ENCODE assay signal across 8 cellular contexts in genomic region chr12:122835693-122836026, GRCh38. TPM values are rescaled to one million over a fixed set of nuclear protein-coding genes. Genes with fewer than 3 reads are reported as not detected.
DNase-seq lines count a peak whose midpoint lies in the region; ATAC-seq, FAIRE-seq and TF ChIP-seq lines count a peak whose summit lies in the region.

No MANE protein-coding gene starts in this region.

- H3K27ac ChIP-seq in rectal smooth muscle tissue (ENCODE audit: low read depth, low read length): no peak overlapping the region

- H3K27me3 ChIP-seq in rectal smooth muscle tissue (ENCODE audit: control insufficient read depth, insufficient read depth, low read length): no peaks in the 10 kb centered on the region

- H3K4me1 Mint-ChIP-seq in activated T-cell treated with anti-CD3 and anti-CD28 coated beads, Interleukin-2, amount 50 U/mL, for 72 hours (ENCODE audit: low read depth): peaks cover 47% of the 10 kb centered on the region

- ATAC-seq in HG03097 (IDR thresholded peaks at IDR 0.05; ENCODE audit: low FRiP score, unreplicated experiment) (peak; percentile 41), left cardiac atrium (peak; percentile 30 to 32), HG03342 (IDR thresholded peaks at IDR 0.05; ENCODE audit: unreplicated experiment) (no peak)
- ATAC-seq in activated T-cell treated with anti-CD3 and anti-CD28 coated beads, Interleukin-2, amount 50 U/mL, for 72 hours (replicated peaks in 1 of 2): peak; percentile 64 to 68

- intact Hi-C loops in left cardiac atrium (cut with DNase I): loop anchor here in 1 of 2 donors (2.0 kb wide), 1 partner anchor 59 kb away; no protein-coding TSS in a partner anchor

- no peaks in the 10 kb centered on the region for H3K27me3 Mint-ChIP-seq in activated T-cell treated with anti-CD3 and anti-CD28 coated beads, Interleukin-2, amount 50 U/mL, for 72 hours (ENCODE audit: low read depth)

- no peak overlapping the region for H3K27ac Mint-ChIP-seq in activated T-cell treated with anti-CD3 and anti-CD28 coated beads, Interleukin-2, amount 50 U/mL, for 72 hours

- H3K4me3 Mint-ChIP-seq in activated T-cell treated with anti-CD3 and anti-CD28 coated beads, Interleukin-2, amount 50 U/mL, for 72 hours: no peak overlapping the region

- no peaks in the 10 kb centered on the region for H3K9me3 Mint-ChIP-seq in activated T-cell treated with anti-CD3 and anti-CD28 coated beads, Interleukin-2, amount 50 U/mL, for 72 hours

- no peak for FAIRE-seq in GM12892 (lab: Jason Lieb, UNC)

- no peaks in the 10 kb centered on the region for H3K36me3 ChIP-seq in rectal smooth muscle tissue (ENCODE audit: control insufficient read depth, insufficient read depth, low read length)

- H3K9ac ChIP-seq in rectal smooth muscle tissue (ENCODE audit: low read length): peak overlapping the region; percentile 67

- H3K4me3 ChIP-seq in rectal smooth muscle tissue (ENCODE audit: low read length): peak overlapping the region; percentile 58

- peaks cover 3 to 4% of the 10 kb centered on the region in 2 donors for H3K36me3 Mint-ChIP-seq in activated T-cell treated with anti-CD3 and anti-CD28 coated beads, Interleukin-2, amount 50 U/mL, for 72 hours (ENCODE audit: insufficient read depth in 2 of 2)

- peak; percentile 72 for DNase-seq in GM12892 (ENCODE audit: insufficient read length)
- peak; percentile 53 to 64 for DNase-seq in activated T-cell treated with anti-CD3 and anti-CD28 coated beads, Interleukin-2, amount 50 U/mL, for 72 hours
- no peak for DNase-seq in left cardiac atrium
- no peak for DNase-seq in OCI-M2 (lab: John Stamatoyannopoulos, UW; ENCODE audit: unreplicated experiment)
- no peak for DNase-seq in NCI-H226

- no peak for TF ChIP-seq POLR2A in GM12892 (IDR thresholded peaks at IDR 0.05; ENCODE audit: low read depth, low read length)

- peaks cover 2% of the 10 kb centered on the region for H3K4me1 ChIP-seq in rectal smooth muscle tissue (ENCODE audit: control insufficient read depth, insufficient read depth, low read length)

RNA-seq across cellular contexts. Expression of gene HIP1R, which starts 0.4 kb away (rescaled TPM):
- 4.4 TPM for polyA plus RNA-seq in GM12892 (2012; ENCODE audit: missing spikeins)
- 10 to 100 TPM; 20.0 to 28.1 TPM for total RNA-seq in activated T-cell treated with anti-CD3 and anti-CD28 coated beads, Interleukin-2, amount 50 U/mL, for 72 hours
- 10 to 100 TPM; 24.9 to 38.9 TPM for total RNA-seq in left cardiac atrium

Comparison
In these comparisons a context has a peak if more than half of its experiments do, and no peak if none do; other contexts are left out.
1. DNase-seq: peak in GM12892 (single experiment) and activated T-cell treated with anti-CD3 and anti-CD28 coated beads, Interleukin-2, amount 50 U/mL, for 72 hours (2 of 2); none in left cardiac atrium (single experiment), OCI-M2 (single experiment) and NCI-H226 (single experiment).